ENCODE assay signal across 13 cellular contexts in genomic region chr11:82756765-82757650, GRCh38. TPM values are rescaled to one million over a fixed set of nuclear protein-coding genes. Genes with fewer than 3 reads are reported as not detected.
DNase-seq lines count a peak whose midpoint lies in the region; ATAC-seq and TF ChIP-seq lines count a peak whose summit lies in the region.
"Had no signal": no experiment of that assay in that cellular context is flagged by ENCODE, and none has a peak within 500 bp of the region (broad histone marks: within the 10 kb centered on the region; RNA-seq: fewer than 3 reads in every experiment).

No MANE protein-coding gene starts in this region.

- H3K4me1 ChIP-seq in GM23338 (ENCODE audit: insufficient read depth) (peaks cover 11% of the 10 kb centered on the region), neuron (ENCODE audit: insufficient read depth, low read length) (peaks cover 17% of the 10 kb centered on the region)

- H3K4me1 Mint-ChIP-seq in GM23338, result peaks cover 6% of the 10 kb centered on the region
- peaks cover 70% of the 10 kb centered on the region for H3K4me1 Mint-ChIP-seq in brain

- no peaks in the 10 kb centered on the region for H3F3A ChIP-seq in GM23338 (replicated peaks; ENCODE audit: low read depth)

- no peaks in the 10 kb centered on the region for H4K20me1 ChIP-seq in GM23338 (replicated peaks; ENCODE audit: insufficient read depth)

- no peaks in the 10 kb centered on the region for H3K9me3 ChIP-seq in neuron (ENCODE audit: low read length)
- H3K9me3 ChIP-seq: ovary had no signal

- no peaks in the 10 kb centered on the region for H3K27me3 ChIP-seq in GM23338 (ENCODE audit: insufficient read depth)
- H3K27me3 ChIP-seq in neuron (ENCODE audit: insufficient read depth, low read length), result peaks cover 10% of the 10 kb centered on the region
- H3K27me3 ChIP-seq: ovary had no signal

- peak; percentile 46 for ATAC-seq in GM23338

- TF ChIP-seq CTCF in GM23338 (conservative IDR thresholded peaks at IDR 0.05; ENCODE audit: low read depth in 2 of 2) (no peak), brain (conservative IDR thresholded peaks at IDR 0.05) (no peak)

- H3K79me2 ChIP-seq in GM23338 (replicated peaks; ENCODE audit: insufficient read depth), result no peaks in the 10 kb centered on the region

- no peak overlapping the region for H3K27ac Mint-ChIP-seq in GM23338
- H3K27ac Mint-ChIP-seq in brain, result peak overlapping the region; percentile 85 to 98 (median 95)

- no peak overlapping the region for H3K27ac ChIP-seq in GM23338 (ENCODE audit: low read depth)
- H3K27ac ChIP-seq: KMS-11, ovary, VCaP had no signal

- no peak overlapping the region for H3K4me3 ChIP-seq in GM23338
- H3K4me3 ChIP-seq in neuron (ENCODE audit: low read length), result peak overlapping the region; percentile 19
- H3K4me3 ChIP-seq: ovary had no signal

- H3K36me3 ChIP-seq in GM23338 (ENCODE audit: insufficient read depth) (no peaks in the 10 kb centered on the region), neuron (ENCODE audit: insufficient read depth, low read length) (no peaks in the 10 kb centered on the region)
- H3K36me3 ChIP-seq: ovary had no signal

- no peaks in the 10 kb centered on the region for H3K27me3 Mint-ChIP-seq in GM23338 (ENCODE audit: insufficient read depth, low read depth, poor library complexity)
- peaks cover under 1% of the 10 kb centered on the region for H3K27me3 Mint-ChIP-seq in brain

- peak overlapping the region; percentile 52 for H2AFZ ChIP-seq in GM23338
- peak overlapping the region; percentile 44 for H2AFZ ChIP-seq in neuron (ENCODE audit: low read depth, low read length)

- H3K9me2 ChIP-seq in GM23338 (ENCODE audit: insufficient read depth), result no peaks in the 10 kb centered on the region

- H3K36me3 Mint-ChIP-seq in GM23338 (ENCODE audit: low read depth), result no peaks in the 10 kb centered on the region
- H3K36me3 Mint-ChIP-seq in brain, result peaks cover 2% of the 10 kb centered on the region

- H3K4me2 ChIP-seq in GM23338, result no peak overlapping the region; the same call in 1 of the 2 replicates
- H3K4me2 ChIP-seq: KMS-11 had no signal

- DNase-seq in COLO829 (ENCODE audit: low spot score) (peak; percentile 65), GM23338 (ENCODE audit: low spot score) (no peak), DMS79 treated with DMSO at 0.1 percent for 48 hours (lab: John Stamatoyannopoulos, UW) (no peak), NK-92 (lab: John Stamatoyannopoulos, UW; ENCODE audit: unreplicated experiment) (no peak), islet precursor cell (no peak)
- DNase-seq: cortex of kidney, foreskin fibroblast, NCI-H2171, ovary had no signal

- no peak overlapping the region for H3K4me3 Mint-ChIP-seq in GM23338
- H3K4me3 Mint-ChIP-seq in brain, result peak overlapping the region; percentile 30 to 61 (median 54)

- H3K9me3 Mint-ChIP-seq in GM23338 (no peaks in the 10 kb centered on the region), brain (peaks cover 1 to 11% (median 6%) of the 10 kb centered on the region in 5 experiments)

TF ChIP-seq in GM23338, 12 proteins besides CTCF, POLR2A, EP300 and RAD21:
- no peak for TF ChIP-seq CREB1 (CRISPR knock-in tag; IDR thresholded peaks at IDR 0.05; ENCODE audit: low read depth)

RNA-seq across cellular contexts. Expression of gene FAM181B, which starts 23.3 kb away (rescaled TPM):
- 0.87 and 1.5 TPM in 2 replicates for total RNA-seq in GM23338 (2014; rRNA removed; shearing (Covaris generic))
- polyA plus RNA-seq in GM23338 (2016; fragmentation: Nextera tagmentation; extraction: Ambion mirVana) (0.23 and 0.36 TPM in 2 replicates), brain (ENCODE audit: insufficient read depth, low read depth, low replicate concordance) (6.2 TPM)
